ENCODE assay signal across 25 cellular contexts in the genomic region with DNA sequence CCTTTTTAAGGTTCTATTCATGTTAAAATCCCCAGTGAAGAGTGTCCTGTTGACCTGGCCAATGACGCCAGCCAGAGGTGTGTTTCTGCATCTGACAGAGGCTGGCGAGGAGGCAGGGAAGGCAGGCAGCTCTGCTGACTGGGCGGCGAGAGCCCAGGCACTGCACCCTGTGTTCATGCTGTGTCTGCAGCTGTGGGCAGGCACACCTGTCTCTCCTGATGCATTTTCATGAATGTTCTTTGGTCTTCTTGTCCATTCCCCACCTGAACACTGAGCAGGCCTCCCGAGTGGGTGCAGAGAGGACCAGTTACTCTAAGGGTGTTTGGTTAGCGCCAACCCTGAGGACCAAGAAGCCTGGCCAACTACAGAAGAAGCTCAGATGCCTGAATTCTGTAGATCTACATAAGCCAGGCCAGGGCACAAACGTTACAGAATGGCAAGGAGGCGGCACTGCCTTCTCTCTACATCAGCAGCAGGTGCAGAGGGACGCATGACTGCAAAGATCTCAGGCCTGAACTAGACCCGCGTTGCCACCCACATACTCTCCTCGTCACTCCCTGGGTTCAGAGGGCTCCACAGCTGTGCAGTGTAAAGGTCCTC.
A peak's percentile ranks its signal among the peaks of the same experiment; 100 is the strongest.
DNase-seq lines count a peak whose midpoint lies in the region; ATAC-seq and TF ChIP-seq lines count a peak whose summit lies in the region.
"Had no signal": no experiment of that assay in that cellular context is flagged by ENCODE, and none has a peak within 500 bp of the region (broad histone marks: within the 10 kb centered on the region; RNA-seq: fewer than 3 reads in every experiment).

No MANE protein-coding gene starts in this region.

- no peaks in the 10 kb centered on the region for H3K4me1 ChIP-seq in upper lobe of right lung
- H3K4me1 ChIP-seq: Caco-2, SJSA1 had no signal

- no peaks in the 10 kb centered on the region for H3K27me3 Mint-ChIP-seq in activated CD4-positive, alpha-beta T cell treated with anti-CD3 and anti-CD28 coated beads, Interleukin-2, amount 10 ng/mL, durations not matched to agents 24 days and 14 days
- no peaks in the 10 kb centered on the region for H3K27me3 Mint-ChIP-seq in neural crest cell (ENCODE audit: low read depth)
- H3K27me3 Mint-ChIP-seq: IgD-negative memory B cell had no signal

- no peak overlapping the region for H3K27ac Mint-ChIP-seq in activated CD4-positive, alpha-beta T cell treated with anti-CD3 and anti-CD28 coated beads, Interleukin-2, amount 10 ng/mL, durations not matched to agents 24 days and 14 days
- H3K27ac Mint-ChIP-seq in neural crest cell (ENCODE audit: unreplicated experiment), result peak overlapping the region; percentile 50
- H3K27ac Mint-ChIP-seq: CD8-positive, alpha-beta T cell had no signal

- no peaks in the 10 kb centered on the region for H3K9me3 ChIP-seq in upper lobe of right lung
- H3K9me3 ChIP-seq: Caco-2 had no signal

- ATAC-seq in upper lobe of right lung (no peak), HG03460 (IDR thresholded peaks at IDR 0.05; ENCODE audit: unreplicated experiment) (no peak)
- ATAC-seq in activated CD4-positive, CD25-positive, alpha-beta regulatory T cell treated with anti-CD3 and anti-CD28 coated beads, Interleukin-2, amount 50 U/mL, for 24 hours, result no peak
- ATAC-seq: CD8-positive, alpha-beta T cell; HCT116 had no signal

- H3K36me3 ChIP-seq in upper lobe of right lung, result no peaks in the 10 kb centered on the region
- H3K36me3 ChIP-seq: SJSA1 had no signal

- H3K27me3 ChIP-seq in upper lobe of right lung, result no peaks in the 10 kb centered on the region
- H3K27me3 ChIP-seq: SJSA1 had no signal

- peaks cover 9% of the 10 kb centered on the region for H3K9me3 Mint-ChIP-seq in activated CD4-positive, alpha-beta T cell treated with anti-CD3 and anti-CD28 coated beads, Interleukin-2, amount 10 ng/mL, durations not matched to agents 24 days and 14 days
- H3K9me3 Mint-ChIP-seq in neural crest cell, result peaks cover 3% of the 10 kb centered on the region
- H3K9me3 Mint-ChIP-seq: CD8-positive, alpha-beta T cell had no signal

- no peaks in the 10 kb centered on the region for H3K4me1 Mint-ChIP-seq in activated CD4-positive, alpha-beta T cell treated with anti-CD3 and anti-CD28 coated beads, Interleukin-2, amount 10 ng/mL, durations not matched to agents 24 days and 14 days
- H3K4me1 Mint-ChIP-seq in neural crest cell, result peaks cover 7% of the 10 kb centered on the region

- DNase-seq in activated CD4-positive, alpha-beta T cell treated with anti-CD3 and anti-CD28 coated beads, Interleukin-2, amount 10 ng/mL, durations not matched to agents 24 days and 14 days, result peak; percentile 27
- DNase-seq in activated CD4-positive, alpha-beta T cell treated with anti-CD3 and anti-CD28 coated beads for 4 hours, result no peak
- DNase-seq in NCI-H510A (lab: John Stamatoyannopoulos, UW) (peak; percentile 21), neural crest cell (ENCODE audit: low read depth, low spot score) (no peak), upper lobe of right lung (no peak)
- DNase-seq: AML-193; Caco-2; CD8-positive, alpha-beta T cell; DMS 273 treated with DMSO at 0.1 percent for 48 hours; NCI-H1048; NCI-H187; NCI-H2081 treated with DMSO at 0.1 percent for 48 hours; NCI-H2171; NCI-H226; NCI-H526; NCI-H82; PC-9; Right ventricle myocardium superior had no signal

- H3K27ac ChIP-seq in upper lobe of right lung, result no peak overlapping the region
- H3K27ac ChIP-seq: C4-2B, HL-60, PC-9, SJSA1 had no signal

- H3K36me3 Mint-ChIP-seq in activated CD4-positive, alpha-beta T cell treated with anti-CD3 and anti-CD28 coated beads, Interleukin-2, amount 10 ng/mL, durations not matched to agents 24 days and 14 days (ENCODE audit: low read depth), result no peaks in the 10 kb centered on the region
- no peaks in the 10 kb centered on the region for H3K36me3 Mint-ChIP-seq in neural crest cell (ENCODE audit: low read depth)
- H3K36me3 Mint-ChIP-seq: CD8-positive, alpha-beta T cell; IgD-negative memory B cell had no signal

- H3K4me3 ChIP-seq in upper lobe of right lung, result no peak overlapping the region
- H3K4me3 ChIP-seq: PC-9, SJSA1 had no signal

- TF ChIP-seq CTCF in neural crest cell (conservative IDR thresholded peaks at IDR 0.05), result no peak
- TF ChIP-seq CTCF in upper lobe of right lung (IDR thresholded peaks at IDR 0.05), result no peak

- no peak overlapping the region for H3K4me3 Mint-ChIP-seq in activated CD4-positive, alpha-beta T cell treated with anti-CD3 and anti-CD28 coated beads, Interleukin-2, amount 10 ng/mL, durations not matched to agents 24 days and 14 days
- no peak overlapping the region for H3K4me3 Mint-ChIP-seq in neural crest cell
- H3K4me3 Mint-ChIP-seq: CD8-positive, alpha-beta T cell had no signal

- intact Hi-C loops in activated CD4-positive, alpha-beta T cell treated with anti-CD3 and anti-CD28 coated beads, Interleukin-2, amount 10 ng/mL, durations not matched to agents 24 days and 14 days (cut with micrococcal nuclease), result no loop called here
- intact Hi-C loops in upper lobe of right lung (cut with DNase I), result no loop called here

Comparison
In these comparisons a context has a peak if more than half of its experiments do, and no peak if none do; other contexts are left out.
1. DNase-seq: peak in activated CD4-positive, alpha-beta T cell treated with anti-CD3 and anti-CD28 coated beads, Interleukin-2, amount 10 ng/mL, durations not matched to agents 24 days and 14 days (single experiment) and NCI-H510A (single experiment); none in activated CD4-positive, alpha-beta T cell treated with anti-CD3 and anti-CD28 coated beads for 4 hours (0 of 2), neural crest cell (single experiment) and upper lobe of right lung (single experiment).